16 cellular contexts compared by ENCODE assay signal in genomic region chr3:58452176-58452575, GRCh38.
"Had no signal": no experiment of that assay in that cellular context is flagged by ENCODE, and none has a peak within 500 bp of the region (broad histone marks: within the 10 kb centered on the region; RNA-seq: fewer than 3 reads in every experiment).

No MANE protein-coding gene starts in this region.

- H3K36me3 ChIP-seq: esophagus squamous epithelium, WERI-Rb-1 had no signal

- FAIRE-seq: astrocyte, endometrium had no signal

- H3K27me3 ChIP-seq: dorsolateral prefrontal cortex, esophagus squamous epithelium had no signal

- DNase-seq: activated CD4-positive, alpha-beta T cell treated with anti-CD3 and anti-CD28 coated beads for 4 hours; activated CD8-positive, alpha-beta memory T cell treated with anti-CD3 and anti-CD28 coated beads, Interleukin-2, amount 50 U/mL, for 4 hours; activated CD8-positive, alpha-beta T cell treated with anti-CD3 and anti-CD28 coated beads for 36 hours; activated naive CD4-positive, alpha-beta T cell treated with Interleukin-2 at 50 U/mL for 16 hours; dorsolateral prefrontal cortex; esophagus squamous epithelium; foreskin fibroblast; glutamatergic neuron; immature natural killer cell; mammary epithelial cell; stimulated activated CD4-positive, alpha-beta T cell treated with anti-CD3 and anti-CD28 coated beads, Interleukin-4, amount 100 ng/mL, for 24 hours; stimulated activated naive CD8-positive, alpha-beta T cell treated with anti-CD3 and anti-CD28 coated beads, Interleukin-15, amount 100 ng/mL, for 72 hours; WERI-Rb-1 had no signal

- H3K4me1 ChIP-seq: esophagus squamous epithelium had no signal

- H3K27ac ChIP-seq: esophagus squamous epithelium, WERI-Rb-1 had no signal

- H3K4me3 ChIP-seq: dorsolateral prefrontal cortex, esophagus squamous epithelium had no signal

- ATAC-seq: activated CD8-positive, alpha-beta T cell treated with anti-CD3 and anti-CD28 coated beads for 36 hours; left lobe of liver; stimulated activated naive CD8-positive, alpha-beta T cell treated with anti-CD3 and anti-CD28 coated beads, Interleukin-15, amount 100 ng/mL, for 72 hours had no signal
